ENCODE assay signal across 8 cellular contexts in the genomic region with DNA sequence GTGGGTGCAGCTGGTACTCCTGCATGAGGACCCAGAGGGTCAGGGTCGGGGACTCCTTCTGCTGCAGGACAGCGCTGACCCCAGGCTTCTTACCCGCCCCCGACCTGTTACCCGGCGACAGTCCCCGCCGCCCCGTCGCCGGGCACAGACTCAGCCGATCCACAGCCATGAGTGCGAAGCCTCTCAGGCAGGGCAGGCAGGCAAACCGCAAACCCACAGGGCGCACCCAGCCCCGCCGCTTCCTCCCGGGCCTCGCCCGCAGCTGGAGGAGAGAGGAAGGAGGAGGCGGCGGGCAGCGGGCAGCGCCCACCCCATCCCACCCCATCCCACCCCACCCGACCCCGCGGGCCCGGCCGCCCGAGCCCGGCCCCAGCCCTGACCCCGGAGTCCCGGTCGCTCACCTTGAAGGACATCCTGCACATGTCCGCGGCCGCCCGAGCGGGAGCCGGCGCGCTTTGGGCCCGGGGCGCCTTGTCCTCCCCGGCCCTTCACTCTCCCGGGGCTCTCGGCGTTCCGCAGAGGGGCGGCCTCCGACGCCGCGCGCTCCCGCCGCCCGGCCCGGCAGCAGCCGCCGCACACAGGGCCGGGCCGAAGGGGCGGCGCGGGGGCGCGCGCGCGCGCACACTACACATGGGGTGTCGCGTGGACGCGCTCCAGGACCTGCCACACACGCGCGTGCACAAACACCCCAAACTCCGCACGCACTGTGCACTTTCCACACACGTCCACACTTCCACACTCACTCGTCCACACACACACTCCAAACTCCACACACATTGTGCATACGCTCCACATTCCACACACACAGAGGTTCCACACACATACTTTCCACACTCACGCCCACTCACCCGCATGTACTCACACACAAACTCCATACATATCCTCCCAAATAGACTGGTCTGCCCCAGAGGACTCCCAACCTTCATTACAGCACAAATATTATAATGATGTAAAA. TPM values are rescaled to one million over a fixed set of nuclear protein-coding genes. Genes with fewer than 3 reads are reported as not detected.
DNase-seq lines count a peak whose midpoint lies in the region; ATAC-seq, FAIRE-seq and TF ChIP-seq lines count a peak whose summit lies in the region.

A gene with protein sequence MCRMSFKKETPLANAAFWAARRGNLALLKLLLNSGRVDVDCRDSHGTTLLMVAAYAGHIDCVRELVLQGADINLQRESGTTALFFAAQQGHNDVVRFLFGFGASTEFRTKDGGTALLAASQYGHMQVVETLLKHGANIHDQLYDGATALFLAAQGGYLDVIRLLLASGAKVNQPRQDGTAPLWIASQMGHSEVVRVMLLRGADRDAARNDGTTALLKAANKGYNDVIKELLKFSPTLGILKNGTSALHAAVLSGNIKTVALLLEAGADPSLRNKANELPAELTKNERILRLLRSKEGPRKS (minus strand): TSS at position 603 of the 955 bp plus-strand sequence. CDS start 181 bp downstream, at position 422.

- peak within 1 kb of the TSS; percentile 61 to 69 for H3K27ac Mint-ChIP-seq in T-cell
- H3K27ac Mint-ChIP-seq in astrocyte (ENCODE audit: unreplicated experiment): no peak within 1 kb of the TSS

- no peak for DNase-seq in BJ (ENCODE audit: low read depth)
- DNase-seq in T-cell: peak; percentile 10 to 56 (median 36)
- DNase-seq in astrocyte (ENCODE audit: low read depth): peak; percentile 22
- no peak for DNase-seq in iPS DF 6.9 (ENCODE audit: low read depth, low spot score)
- DNase-seq in skeletal muscle cell (ENCODE audit: low read depth): no peak
- DNase-seq in NCI-H1048 (lab: John Stamatoyannopoulos, UW): no peak

- H3K27me3 ChIP-seq in BJ (ENCODE audit: control insufficient read depth, insufficient read depth, low read length) (peaks cover 11% of the 10 kb centered on the region), astrocyte (ENCODE audit: insufficient read depth, low read length) (peaks cover 53% of the 10 kb centered on the region), iPS DF 6.9 (ENCODE audit: control insufficient read depth, insufficient read depth, low read length) (no peaks in the 10 kb centered on the region)

- no peak for FAIRE-seq in astrocyte (lab: Jason Lieb, UNC)

- H3K36me3 Mint-ChIP-seq in T-cell: no peaks in the 10 kb centered on the region
- H3K36me3 Mint-ChIP-seq in astrocyte (ENCODE audit: low read depth, unreplicated experiment): no peaks in the 10 kb centered on the region

- TF ChIP-seq CTCF in BJ (IDR thresholded peaks at IDR 0.05; ENCODE audit: insufficient read depth, low read depth, low read length) (no peak), HEK293 (tag by site-specific recombination; IDR thresholded peaks at IDR 0.05) (peak; percentile 30; the same call in 1 of the 2 replicates), astrocyte (IDR thresholded peaks at IDR 0.05; ENCODE audit: insufficient read depth, low read depth, low read length) (no peak)

- H3K9ac ChIP-seq in astrocyte (ENCODE audit: low read length): peak within 1 kb of the TSS; percentile 35

- H3K4me2 ChIP-seq in astrocyte (ENCODE audit: low read length): peak within 1 kb of the TSS; percentile 97

- H3K4me3 ChIP-seq in BJ (ENCODE audit: low read depth, low read length) (peak within 1 kb of the TSS; percentile 51), HEK293 (ENCODE audit: low read depth, low read length) (peak within 1 kb of the TSS; percentile 37), astrocyte (ENCODE audit: insufficient read depth, low read depth, low read length) (peak within 1 kb of the TSS; percentile 57), iPS DF 6.9 (ENCODE audit: low read length) (peak within 1 kb of the TSS; percentile 28; the same call in 1 of the 2 replicates), skeletal muscle cell (ENCODE audit: low read depth, low read length) (peak within 1 kb of the TSS; percentile 41)

- CTCF ChIA-PET in BJ (lab: Yijun Ruan, JAX) (interaction anchor here (0.6 to 1.5 kb wide), 5 partner anchors 9 to 46 kb away, joined by 3 to 5 read pairs (median 3); no protein-coding TSS in a partner anchor), HEK293 (lab: Yijun Ruan, JAX) (interaction anchor here (1.1 kb wide), 1 partner anchor 15 kb away, joined by 3 read pairs; no protein-coding TSS in a partner anchor), T-cell (lab: Charles Lee) (interaction anchor here in 1 of 2 donors (0.6 kb wide), 2 partner anchors 14 to 457 kb away, joined by 3 read pairs; no protein-coding TSS in a partner anchor)

- H3K27me3 Mint-ChIP-seq in T-cell: peaks cover 15 to 26% of the 10 kb centered on the region in 2 donors
- H3K27me3 Mint-ChIP-seq in astrocyte (ENCODE audit: low read depth, unreplicated experiment): peaks cover 58% of the 10 kb centered on the region

- H3K4me3 Mint-ChIP-seq in T-cell: peak within 1 kb of the TSS; percentile 84
- peak within 1 kb of the TSS; percentile 85 for H3K4me3 Mint-ChIP-seq in astrocyte (ENCODE audit: unreplicated experiment)

- H3K9me3 ChIP-seq in HEK293 (ENCODE audit: control insufficient read depth, insufficient read depth, low read depth, low read length): no peaks in the 10 kb centered on the region
- no peaks in the 10 kb centered on the region for H3K9me3 ChIP-seq in astrocyte (ENCODE audit: insufficient read depth, low read depth, low read length)
- H3K9me3 ChIP-seq in iPS DF 6.9 (ENCODE audit: control insufficient read depth, insufficient read depth, low read length): no peaks in the 10 kb centered on the region

- ATAC-seq in T-cell (replicated peaks in 1 of 4) (peak; percentile 66 to 89 (median 86)), HG03457 (IDR thresholded peaks at IDR 0.05; ENCODE audit: unreplicated experiment) (no peak)

- no peaks in the 10 kb centered on the region for H4K20me1 ChIP-seq in astrocyte (ENCODE audit: insufficient read depth, low read length)

- H3K4me1 Mint-ChIP-seq in T-cell: peaks cover 24 to 32% (median 31%) of the 10 kb centered on the region in 3 donors
- H3K4me1 Mint-ChIP-seq in astrocyte (ENCODE audit: low read depth, unreplicated experiment): peaks cover 5% of the 10 kb centered on the region

- peak within 1 kb of the TSS; percentile 8; the same call in 1 of the 2 replicates for H3K27ac ChIP-seq in HEK293 (ENCODE audit: extremely low read depth, low read depth, low read length)
- H3K27ac ChIP-seq in astrocyte (ENCODE audit: low read depth, low read length): no peak within 1 kb of the TSS
- H3K27ac ChIP-seq in iPS DF 6.9 (ENCODE audit: low read length): no peak within 1 kb of the TSS

- H3K9me3 Mint-ChIP-seq in T-cell: no peaks in the 10 kb centered on the region
- peaks cover 2% of the 10 kb centered on the region for H3K9me3 Mint-ChIP-seq in astrocyte (ENCODE audit: unreplicated experiment)

- peaks cover 3% of the 10 kb centered on the region; the same call in 1 of the 2 replicates for H3K4me1 ChIP-seq in HEK293 (ENCODE audit: control insufficient read depth, insufficient read depth, low read length)
- peaks cover 4% of the 10 kb centered on the region for H3K4me1 ChIP-seq in astrocyte (ENCODE audit: insufficient read depth, low read length)
- peaks cover 2% of the 10 kb centered on the region; the same call in 1 of the 2 replicates for H3K4me1 ChIP-seq in iPS DF 6.9 (ENCODE audit: control insufficient read depth, insufficient read depth, low read length)

- POLR2A ChIA-PET in BJ (lab: Charles Lee): no interaction called here
- POLR2A ChIA-PET in HEK293 (lab: Yijun Ruan, JAX): interaction anchor here (1.0 kb wide), 1 partner anchor 26 kb away, joined by 3 read pairs; no protein-coding TSS in a partner anchor
- POLR2A ChIA-PET in T-cell (lab: Charles Lee): interaction anchor here in 1 of 2 donors (0.6 kb wide), 1 partner anchor 200 kb away, joined by 3 read pairs; no protein-coding TSS in a partner anchor

- 100% methylated on average over 2 of the region's 86 CpGs for WGBS in iPS DF 6.9 (ENCODE audit: insufficient coverage, insufficient read length)

- H2AFZ ChIP-seq in astrocyte (ENCODE audit: low read depth, low read length): peak within 1 kb of the TSS; percentile 75

- no peaks in the 10 kb centered on the region for H3K36me3 ChIP-seq in BJ (ENCODE audit: control insufficient read depth, insufficient read depth, low read length)
- no peaks in the 10 kb centered on the region for H3K36me3 ChIP-seq in HEK293 (ENCODE audit: control insufficient read depth in 2 of 2, insufficient read depth in 1 of 2, low read length in 2 of 2)
- H3K36me3 ChIP-seq in astrocyte (ENCODE audit: insufficient read depth, low read length): no peaks in the 10 kb centered on the region
- no peaks in the 10 kb centered on the region for H3K36me3 ChIP-seq in iPS DF 6.9 (ENCODE audit: control insufficient read depth, insufficient read depth, low read length)

- no peaks in the 10 kb centered on the region for H3K79me2 ChIP-seq in astrocyte (ENCODE audit: insufficient read depth, low read length)

TF ChIP-seq in HEK293, 187 proteins besides CTCF, POLR2A, EP300 and RAD21 (continues in another document):
- no peak for TF ChIP-seq FEZF1 (tag by site-specific recombination; IDR thresholded peaks at IDR 0.05)
- TF ChIP-seq ZNF621 (tag by site-specific recombination; IDR thresholded peaks at IDR 0.05): no peak
- peak; percentile 56; the same call in 1 of the 2 replicates for TF ChIP-seq ZBTB8A (tag by site-specific recombination; IDR thresholded peaks at IDR 0.05)
- TF ChIP-seq KLF16 (tag by site-specific recombination; IDR thresholded peaks at IDR 0.05): peak; percentile 91
- 0 out of 2 replicates have a peak, but pooled peaks have one; percentile 41 for TF ChIP-seq KLF8 (tag by site-specific recombination; IDR thresholded peaks at IDR 0.05)
- TF ChIP-seq ZNF777 (tag by site-specific recombination; IDR thresholded peaks at IDR 0.05; ENCODE audit: borderline replicate concordance): peak; percentile 93; the same call in 1 of the 2 replicates
- TF ChIP-seq ZNF843 (tag by site-specific recombination; IDR thresholded peaks at IDR 0.05): peak; percentile 82
- TF ChIP-seq SP7 (tag by site-specific recombination; IDR thresholded peaks at IDR 0.05): peak; percentile 54; the same call in 1 of the 2 replicates
- TF ChIP-seq, protein P1, sequence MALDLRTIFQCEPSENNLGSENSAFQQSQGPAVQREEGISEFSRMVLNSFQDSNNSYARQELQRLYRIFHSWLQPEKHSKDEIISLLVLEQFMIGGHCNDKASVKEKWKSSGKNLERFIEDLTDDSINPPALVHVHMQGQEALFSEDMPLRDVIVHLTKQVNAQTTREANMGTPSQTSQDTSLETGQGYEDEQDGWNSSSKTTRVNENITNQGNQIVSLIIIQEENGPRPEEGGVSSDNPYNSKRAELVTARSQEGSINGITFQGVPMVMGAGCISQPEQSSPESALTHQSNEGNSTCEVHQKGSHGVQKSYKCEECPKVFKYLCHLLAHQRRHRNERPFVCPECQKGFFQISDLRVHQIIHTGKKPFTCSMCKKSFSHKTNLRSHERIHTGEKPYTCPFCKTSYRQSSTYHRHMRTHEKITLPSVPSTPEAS (tag by site-specific recombination; IDR thresholded peaks at IDR 0.05): peak; percentile 72

RNA-seq across cellular contexts. Expression of the gene that starts here (rescaled TPM):
- 4.3 and 4.7 TPM in 2 replicates for polyA plus RNA-seq in BJ (2011; rRNA removed)
- polyA minus RNA-seq in BJ (2011; rRNA and poly(A)+ RNA removed): 1.6 and 3.2 TPM in 2 replicates
- total RNA-seq in T-cell: under 1 TPM in 4 of 5 donors, not detected in 1; 0.23 to 0.48 (median 0.32) TPM
- 0.70 and 0.75 TPM in 2 replicates for total RNA-seq in astrocyte

Comparison
In these comparisons a context has a peak if more than half of its experiments do, and no peak if none do; other contexts are left out.
1. Peak in DNase-seq and ATAC-seq in T-cell; RNA of the gene not detected or under 1 TPM.
2. Peak in DNase-seq, H3K4me3 ChIP-seq, H3K9ac ChIP-seq and H3K4me2 ChIP-seq in astrocyte; RNA of the gene not detected or under 1 TPM.